In the genomic region with DNA sequence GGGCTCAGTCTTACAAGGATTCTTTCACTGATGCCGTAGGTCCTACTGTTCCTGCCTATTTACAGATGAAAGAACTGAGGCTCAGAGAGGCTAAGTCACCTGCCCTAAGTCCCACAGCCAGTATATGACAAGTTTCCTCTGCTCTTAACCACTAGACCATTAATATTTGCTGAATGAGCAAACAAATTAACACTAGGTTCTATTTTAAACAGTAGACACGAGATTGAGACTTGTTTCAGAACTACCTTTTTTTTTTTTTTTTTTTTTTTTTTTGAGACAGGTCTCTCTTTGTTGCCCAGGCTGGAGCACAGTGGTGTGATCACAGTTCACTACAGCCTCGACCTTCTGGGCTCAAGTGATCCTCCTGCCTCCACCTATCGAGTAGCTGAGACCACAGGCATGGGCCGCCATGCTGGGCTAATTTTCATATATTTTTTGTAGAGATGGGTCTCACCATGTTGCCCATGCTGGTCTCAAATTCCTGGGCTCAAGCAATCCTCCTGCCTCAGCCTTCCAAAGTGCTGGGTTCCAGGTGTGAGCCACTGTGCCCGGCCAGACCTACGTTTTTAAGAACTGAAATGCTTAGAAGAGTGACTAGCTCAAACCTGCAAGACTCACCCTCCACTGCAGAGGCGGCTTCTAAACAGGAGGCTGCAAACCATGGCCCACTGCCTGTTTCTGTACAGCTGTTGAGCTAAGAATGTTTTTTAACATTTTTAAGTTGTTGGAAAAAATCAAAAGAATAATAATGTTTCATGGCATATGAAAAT, we compare ENCODE assay signal across 11 cellular contexts. TPM values are rescaled to one million over a fixed set of nuclear protein-coding genes. Genes with fewer than 3 reads are reported as not detected.
DNase-seq lines count a peak whose midpoint lies in the region; ATAC-seq and TF ChIP-seq lines count a peak whose summit lies in the region.
"Had no signal": no experiment of that assay in that cellular context is flagged by ENCODE, and none has a peak within 500 bp of the region (broad histone marks: within the 10 kb centered on the region; RNA-seq: fewer than 3 reads in every experiment).

No MANE protein-coding gene starts in this region.

- TF ChIP-seq CTCF in DOHH2 (IDR thresholded peaks at IDR 0.05; ENCODE audit: low read depth, low read length, poor library complexity, severe bottlenecking), result no peak
- no peak for TF ChIP-seq CTCF in activated B cell treated with CpG ODN at 0.5 μM for 24 hours (IDR thresholded peaks at IDR 0.05)
- TF ChIP-seq CTCF in H9 (conservative IDR thresholded peaks at IDR 0.05), result no peak
- TF ChIP-seq CTCF in A673 (conservative IDR thresholded peaks at IDR 0.05; ENCODE audit: low read depth, low read length), result no peak

- intact Hi-C loops in activated B cell treated with CpG ODN at 0.5 μM for 24 hours (cut with micrococcal nuclease) (loop anchor here (1.0 kb wide), 2 partner anchors 8 to 13 kb away; a partner anchor contains a TSS), A673 (cut with micrococcal nuclease; ENCODE audit: unreplicated experiment) (no loop called here)

- no peak overlapping the region for H2BK15ac ChIP-seq in H9 (ENCODE audit: low read depth, low read length)

- no peak for DNase-seq in activated B cell treated with CpG ODN at 0.5 μM for 24 hours
- no peak for DNase-seq in H9
- no peak for DNase-seq in NCI-H1436 treated with DMSO at 0.1 percent for 48 hours (lab: John Stamatoyannopoulos, UW)
- no peak for DNase-seq in effector memory CD4-positive, alpha-beta T cell
- DNase-seq in A673 (ENCODE audit: low spot score), result no peak
- DNase-seq: DMS 273 treated with DMSO at 0.1 percent for 48 hours, NCI-H1930 had no signal

- POLR2A ChIA-PET in activated B cell treated with CpG ODN at 0.5 μM for 24 hours (lab: Charles Lee), result interaction anchor here (0.7 to 9.8 kb wide), 7 partner anchors 8 to 59 kb away, joined by 3 to 85 read pairs (median 9); a partner anchor contains a TSS
- POLR2A ChIA-PET in A673 (lab: Charles Lee; ENCODE audit: low non-redundant PET), result no interaction called here

- no peaks in the 10 kb centered on the region for H3K23me2 ChIP-seq in H9 (ENCODE audit: insufficient read length, low read depth, low read length, poor library complexity, severe bottlenecking)

- H3K27me3 Mint-ChIP-seq in activated B cell treated with CpG ODN at 0.5 μM for 24 hours (no peaks in the 10 kb centered on the region), H9 (ENCODE audit: low read depth) (peaks cover 16% of the 10 kb centered on the region)

- no peak overlapping the region for H3K9ac ChIP-seq in H9 (ENCODE audit: extremely low read depth, insufficient read length, low read length)

- H3K27ac ChIP-seq in DOHH2 (ENCODE audit: low read depth, low read length) (no peak overlapping the region), H9 (ENCODE audit: insufficient read length, low read depth, low read length) (no peak overlapping the region), A673 (ENCODE audit: low read depth, low read length, poor library complexity, severe bottlenecking) (no peak overlapping the region)
- no peak overlapping the region for H3K27ac ChIP-seq in effector memory CD4-positive, alpha-beta T cell (ENCODE audit: insufficient read depth, low read length, poor library complexity, severe bottlenecking)
- H3K27ac ChIP-seq: SK-N-MC had no signal

- H3K36me3 Mint-ChIP-seq in activated B cell treated with CpG ODN at 0.5 μM for 24 hours (ENCODE audit: low read depth) (peaks cover 82% of the 10 kb centered on the region), H9 (ENCODE audit: insufficient read depth in 1 of 3, low read depth in 3 of 3) (no peaks in the 10 kb centered on the region)

- no peak overlapping the region for H3T11ph ChIP-seq in H9 (ENCODE audit: low read length)

- peak overlapping the region; percentile 52 for H3K4me3 Mint-ChIP-seq in activated B cell treated with CpG ODN at 0.5 μM for 24 hours
- H3K4me3 Mint-ChIP-seq in H9, result no peak overlapping the region

- H3K23ac ChIP-seq in H9 (ENCODE audit: insufficient read length, low read depth, low read length), result no peak overlapping the region

- ATAC-seq in GM19043 (IDR thresholded peaks at IDR 0.05; ENCODE audit: low read depth, unreplicated experiment) (peak; percentile 52), HG02885 (IDR thresholded peaks at IDR 0.05; ENCODE audit: poor library complexity, unreplicated experiment) (peak; percentile 65), activated B cell treated with CpG ODN at 0.5 μM for 24 hours (ENCODE audit: low read depth) (peak; percentile 50)

- H4K20me1 ChIP-seq in DOHH2 (ENCODE audit: control insufficient read depth, insufficient read depth, low read depth, low read length) (no peaks in the 10 kb centered on the region), H9 (ENCODE audit: control insufficient read depth, insufficient read depth, insufficient read length) (peaks cover 2% of the 10 kb centered on the region)

- no peak overlapping the region for H2BK12ac ChIP-seq in H9 (ENCODE audit: insufficient read length, low read depth, low read length)

- H3K4me3 ChIP-seq in DOHH2 (ENCODE audit: low read length) (peak overlapping the region; percentile 19; the same call in 1 of the 2 replicates), A673 (ENCODE audit: low read depth, low read length, poor library complexity, severe bottlenecking) (no peak overlapping the region)
- no peak overlapping the region for H3K4me3 ChIP-seq in effector memory CD4-positive, alpha-beta T cell (ENCODE audit: insufficient read depth, low read depth, low read length, poor library complexity, severe bottlenecking)
- H3K4me3 ChIP-seq: SK-N-MC had no signal

- H3K4me1 ChIP-seq in DOHH2 (ENCODE audit: control insufficient read depth, low read length), result peaks cover 26% of the 10 kb centered on the region
- H3K4me1 ChIP-seq in H9 (ENCODE audit: insufficient read depth, low read length), result no peaks in the 10 kb centered on the region
- peaks cover 32% of the 10 kb centered on the region for H3K4me1 ChIP-seq in effector memory CD4-positive, alpha-beta T cell (ENCODE audit: control insufficient read depth, insufficient read depth, low read length, poor library complexity, severe bottlenecking)
- H3K4me1 ChIP-seq in A673 (ENCODE audit: insufficient read depth, low read length, poor library complexity, severe bottlenecking), result no peaks in the 10 kb centered on the region

- H3K9me3 Mint-ChIP-seq in activated B cell treated with CpG ODN at 0.5 μM for 24 hours (no peaks in the 10 kb centered on the region), H9 (no peaks in the 10 kb centered on the region)

- BruUV-seq in A673 (replicated peaks; lab: Mats Ljungman, UMichigan), result no TSS peak

- H3K4ac ChIP-seq in H9 (ENCODE audit: low read depth, low read length), result no peak overlapping the region

- no peak overlapping the region for H2BK20ac ChIP-seq in H9 (ENCODE audit: low read depth, low read length, poor library complexity, severe bottlenecking)

- H2AK5ac ChIP-seq in H9 (ENCODE audit: insufficient read length, low read length), result no peak overlapping the region

- H3K79me2 ChIP-seq in DOHH2 (ENCODE audit: control insufficient read depth, low read length), result no peaks in the 10 kb centered on the region
- no peaks in the 10 kb centered on the region for H3K79me2 ChIP-seq in H9 (ENCODE audit: insufficient read depth, low read length)

- H3K79me1 ChIP-seq in H9 (ENCODE audit: insufficient read depth, low read depth, low read length, poor library complexity, severe bottlenecking), result no peaks in the 10 kb centered on the region

- H3K27ac Mint-ChIP-seq in activated B cell treated with CpG ODN at 0.5 μM for 24 hours (peak overlapping the region; percentile 68), H9 (no peak overlapping the region)

- no peak overlapping the region for H2AFZ ChIP-seq in H9 (ENCODE audit: low read length)

- CTCF ChIA-PET in activated B cell treated with CpG ODN at 0.5 μM for 24 hours (lab: Charles Lee), result interaction anchor here (0.8 to 1.4 kb wide), 3 partner anchors 10 to 61 kb away, joined by 3 to 4 read pairs (median 3); no protein-coding TSS in a partner anchor
- CTCF ChIA-PET in A673 (lab: Charles Lee), result no interaction called here

- no peak overlapping the region for H3K14ac ChIP-seq in H9 (ENCODE audit: insufficient read depth, low read length)

- H3K4me1 Mint-ChIP-seq in activated B cell treated with CpG ODN at 0.5 μM for 24 hours, result peaks cover 97% of the 10 kb centered on the region
- peaks cover 5% of the 10 kb centered on the region in 2 experiments for H3K4me1 Mint-ChIP-seq in H9

- H3K56ac ChIP-seq in H9 (ENCODE audit: insufficient read length, low read depth, low read length), result no peak overlapping the region

- no peak overlapping the region for H4K91ac ChIP-seq in H9 (ENCODE audit: insufficient read length, low read depth, low read length)

- no peaks in the 10 kb centered on the region for H3K9me2 ChIP-seq in DOHH2 (replicated peaks; ENCODE audit: control insufficient read depth, low read length)

- H4K5ac ChIP-seq in H9 (ENCODE audit: insufficient read length, low read depth, low read length), result no peak overlapping the region

- H3K27me3 ChIP-seq in DOHH2 (ENCODE audit: control insufficient read depth, low read length) (peaks cover 6% of the 10 kb centered on the region), H9 (ENCODE audit: insufficient read depth, low read length) (no peaks in the 10 kb centered on the region), A673 (replicated peaks; ENCODE audit: insufficient read depth, low read depth, low read length, poor library complexity) (no peaks in the 10 kb centered on the region)
- H3K27me3 ChIP-seq in effector memory CD4-positive, alpha-beta T cell (replicated peaks; ENCODE audit: control insufficient read depth, insufficient read depth, low read length, poor library complexity, severe bottlenecking), result no peaks in the 10 kb centered on the region

- H3K9me3 ChIP-seq in DOHH2 (ENCODE audit: control insufficient read depth, insufficient read depth, low read length) (no peaks in the 10 kb centered on the region), H9 (ENCODE audit: control insufficient read depth, low read depth, low read length) (no peaks in the 10 kb centered on the region), A673 (ENCODE audit: low read depth, low read length, poor library complexity, severe bottlenecking) (no peaks in the 10 kb centered on the region)
- no peaks in the 10 kb centered on the region for H3K9me3 ChIP-seq in effector memory CD4-positive, alpha-beta T cell (ENCODE audit: control insufficient read depth, low read length)

- no CpG with 5 or more reads among the region's 8 CpGs for WGBS in H9 (ENCODE audit: extremely low coverage, insufficient read length, low lambda C conversion rate)

- H3F3A ChIP-seq in DOHH2 (ENCODE audit: control insufficient read depth, insufficient read depth), result no peaks in the 10 kb centered on the region

- H3K4me2 ChIP-seq in DOHH2 (ENCODE audit: low read length), result peak overlapping the region; percentile 18
- no peak overlapping the region for H3K4me2 ChIP-seq in H9 (ENCODE audit: insufficient read depth, insufficient read length, low read length)

- H3K18ac ChIP-seq in H9 (ENCODE audit: insufficient read length, low read depth, low read length), result no peak overlapping the region

- H2BK120ac ChIP-seq in H9 (ENCODE audit: low read depth, low read length, poor library complexity, severe bottlenecking), result no peak overlapping the region

- no peak overlapping the region for H4K8ac ChIP-seq in H9 (replicated peaks; ENCODE audit: insufficient read length, low read depth, low read length)

- no peak overlapping the region for H2BK5ac ChIP-seq in H9 (ENCODE audit: insufficient read length, low read length)

- H3K36me3 ChIP-seq in DOHH2 (ENCODE audit: control insufficient read depth, low read length) (no peaks in the 10 kb centered on the region), A673 (ENCODE audit: insufficient read depth, low read length, poor library complexity, severe bottlenecking) (no peaks in the 10 kb centered on the region)
- H3K36me3 ChIP-seq in effector memory CD4-positive, alpha-beta T cell (ENCODE audit: control insufficient read depth, insufficient read depth, low read length), result peaks cover 19% of the 10 kb centered on the region

RNA-seq across cellular contexts. Expression of a gene that starts 12.9 kb away (rescaled TPM):
- total RNA-seq in activated B cell treated with CpG ODN at 0.5 μM for 24 hours (95.6 and 104 TPM in 2 replicates), H9 (2021) (0.11 and 0.13 TPM in 2 replicates), A673 (2021) (6.3 and 6.4 TPM in 2 replicates)

RNA-seq across cellular contexts. Expression of a gene that starts 31.3 kb away (rescaled TPM):
- 20.5 and 22.4 TPM in 2 replicates for total RNA-seq in activated B cell treated with CpG ODN at 0.5 μM for 24 hours
- 62.2 and 64.0 TPM in 2 replicates for total RNA-seq in H9 (2021)
- total RNA-seq in A673 (2021), result 63.5 and 68.8 TPM in 2 replicates

Comparison
In these comparisons a context has a peak if more than half of its experiments do, and no peak if none do; other contexts are left out.
1. RNA of a gene that starts 12.9 kb away (total RNA-seq): 95.6 to 104 TPM in activated B cell treated with CpG ODN at 0.5 μM for 24 hours; 6.3 to 6.4 TPM in A673 and 0.11 to 0.13 TPM in H9; every median in the first group is over 10 times any median in the second.
2. Peak in every context shown above with its lines, with median percentiles within 50 percentile points of each other: ATAC-seq.